In genomic region chr4:7876096-7876993, GRCh38 we compare ENCODE assay signal across 8 cellular contexts.
A peak's percentile ranks its signal among the peaks of the same experiment; 100 is the strongest.
DNase-seq lines count a peak whose midpoint lies in the region; ATAC-seq and TF ChIP-seq lines count a peak whose summit lies in the region.

No MANE protein-coding gene starts in this region.

- H3K36me3 ChIP-seq in Peyer's patch (no peaks in the 10 kb centered on the region), adipocyte (ENCODE audit: control insufficient read depth, insufficient read depth, low read length, severe bottlenecking) (peaks cover 2% of the 10 kb centered on the region), uterus (no peaks in the 10 kb centered on the region)

- intact Hi-C loops in uterus (cut with DNase I; ENCODE audit: low total_unique reads): no loop called here

- peaks cover 0 to 32% (median 0%) of the 10 kb centered on the region in 4 donors for H3K4me1 ChIP-seq in Peyer's patch
- peaks cover 48% of the 10 kb centered on the region for H3K4me1 ChIP-seq in adipocyte (ENCODE audit: control insufficient read depth, insufficient read depth, low read length)
- no peaks in the 10 kb centered on the region for H3K4me1 ChIP-seq in uterus

- H3K27me3 ChIP-seq in Peyer's patch (no peaks in the 10 kb centered on the region), adipocyte (replicated peaks; ENCODE audit: control insufficient read depth, insufficient read depth, low read length) (no peaks in the 10 kb centered on the region), uterus (no peaks in the 10 kb centered on the region)

- peak overlapping the region in 3 of 4 donors; percentile 10 to 56 (median 36) for H3K27ac ChIP-seq in Peyer's patch
- peak overlapping the region; percentile 55 to 58 for H3K27ac ChIP-seq in uterus

- TF ChIP-seq CTCF in AG09319 (IDR thresholded peaks at IDR 0.05; ENCODE audit: low read depth, low read length) (peak; percentile 45), Peyer's patch (IDR thresholded peaks at IDR 0.05) (peak in 3 of 6 experiments; percentile 1 to 19 (median 5)), uterus (IDR thresholded peaks at IDR 0.05) (peak in 3 of 4 experiments; percentile 8 to 28 (median 22))

- TF ChIP-seq POLR2A in Peyer's patch (IDR thresholded peaks at IDR 0.05) (no peak), uterus (IDR thresholded peaks at IDR 0.05) (no peak)

- H3K4me3 ChIP-seq in Peyer's patch (no peak overlapping the region), adipocyte (ENCODE audit: low read length) (peak overlapping the region; percentile 49), uterus (peak overlapping the region in 1 of 2 donors; percentile 10)

- ATAC-seq in GM18520 (IDR thresholded peaks at IDR 0.05; ENCODE audit: unreplicated experiment): no peak
- no peak for ATAC-seq in HG02884 (IDR thresholded peaks at IDR 0.05; ENCODE audit: unreplicated experiment)

- no peaks in the 10 kb centered on the region for H3K9me3 ChIP-seq in Peyer's patch
- no peaks in the 10 kb centered on the region for H3K9me3 ChIP-seq in adipocyte (ENCODE audit: control insufficient read depth, low read length)
- no peaks in the 10 kb centered on the region for H3K9me3 ChIP-seq in uterus

- DNase-seq in AG09319 (ENCODE audit: extremely low read depth, low read depth) (no peak), Peyer's patch (no peak), adipocyte (ENCODE audit: low read depth) (no peak), left kidney (ENCODE audit: low read depth, low spot score) (peak; percentile 53), uterus (peak in 1 of 2 donors; percentile 55), CD1c-positive myeloid dendritic cell (ENCODE audit: extremely low spot score) (no peak)

- peak overlapping the region; percentile 13 for H3K9ac ChIP-seq in adipocyte (ENCODE audit: low read length)
